In the genomic region with DNA sequence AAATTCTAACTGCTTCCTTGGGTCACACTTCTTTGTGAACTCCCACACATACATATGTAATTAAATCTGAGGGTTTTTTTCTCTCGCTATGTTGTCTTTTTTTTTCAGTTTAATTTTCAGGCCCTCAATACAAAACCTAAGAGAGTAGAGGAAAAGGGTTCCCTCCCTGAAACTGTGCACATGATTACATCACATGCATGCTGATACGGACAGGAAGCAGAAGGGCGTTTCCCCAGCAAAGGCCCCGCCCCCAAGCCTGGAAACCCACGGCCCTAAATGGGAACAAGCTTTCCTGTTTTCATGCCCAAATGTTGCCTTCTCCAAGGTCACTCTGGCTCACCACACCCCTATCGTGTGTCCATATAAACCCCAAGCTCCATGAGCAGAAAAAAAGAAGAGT, we compare ENCODE assay signal across 18 cellular contexts.
DNase-seq lines count a peak whose midpoint lies in the region; ATAC-seq, FAIRE-seq and TF ChIP-seq lines count a peak whose summit lies in the region.
"Had no signal": no experiment of that assay in that cellular context is flagged by ENCODE, and none has a peak within 500 bp of the region (broad histone marks: within the 10 kb centered on the region; RNA-seq: fewer than 3 reads in every experiment).

No MANE protein-coding gene starts in this region.

- no peak for TF ChIP-seq EP300 in A549 (IDR thresholded peaks at IDR 0.05)

- WGBS in A549 (ENCODE audit: missing lambda C conversion rate) = 19% methylated on average over 6 of the region's 6 CpGs
- 90% methylated on average over 4 to 6 of the region's 6 CpGs for WGBS in endodermal cell (ENCODE audit: insufficient coverage in 1 of 2, insufficient read length in 1 of 2), 2 experiments

- no peak for TF ChIP-seq RAD21 in A549 (conservative IDR thresholded peaks at IDR 0.05 in 1 of 2, IDR thresholded peaks at IDR 0.05 in 1 of 2)

- intact Hi-C loops in kidney (cut with DNase I) = no loop called here

- H3K27me3 Mint-ChIP-seq in endodermal cell (ENCODE audit: insufficient read depth) (no peaks in the 10 kb centered on the region), osteocyte (ENCODE audit: unreplicated experiment) (peaks cover 10% of the 10 kb centered on the region)
- peaks cover 3% of the 10 kb centered on the region for H3K27me3 Mint-ChIP-seq in activated CD8-positive, alpha-beta T cell treated with anti-CD3 and anti-CD28 coated beads, Interleukin-2, amount 10 ng/mL, durations not matched to agents 7 days and 5 days (ENCODE audit: low read depth)
- H3K27me3 Mint-ChIP-seq: IgD-negative memory B cell had no signal

- H3K36me3 ChIP-seq in endodermal cell (ENCODE audit: control insufficient read depth, insufficient read depth, low read length) = no peaks in the 10 kb centered on the region
- H3K36me3 ChIP-seq in kidney (ENCODE audit: control insufficient read depth in 1 of 2, insufficient read depth in 2 of 2, low read length in 2 of 2) = no peaks in the 10 kb centered on the region

- no peak for DNase-seq in A549 (ENCODE audit: low read depth in 1 of 2, low spot score in 1 of 2)
- peak; percentile 55 for DNase-seq in OCI-M1 (lab: John Stamatoyannopoulos, UW)
- peak; percentile 13 for DNase-seq in endodermal cell
- DNase-seq in osteocyte (ENCODE audit: extremely low spot score, unreplicated experiment) = peak; percentile 42
- DNase-seq in activated CD8-positive, alpha-beta T cell treated with anti-CD3 and anti-CD28 coated beads, Interleukin-2, amount 10 ng/mL, durations not matched to agents 7 days and 5 days = no peak
- DNase-seq in kidney = no peak
- DNase-seq: Caco-2; CD4-positive, alpha-beta T cell; H9 had no signal

- H3K4me1 Mint-ChIP-seq in endodermal cell (peaks cover 3% of the 10 kb centered on the region), osteocyte (ENCODE audit: unreplicated experiment) (no peaks in the 10 kb centered on the region)
- H3K4me1 Mint-ChIP-seq in activated CD8-positive, alpha-beta T cell treated with anti-CD3 and anti-CD28 coated beads, Interleukin-2, amount 10 ng/mL, durations not matched to agents 7 days and 5 days (ENCODE audit: low read depth) = no peaks in the 10 kb centered on the region
- H3K4me1 Mint-ChIP-seq: H9, IgD-negative memory B cell had no signal

- no peak for TF ChIP-seq CTCF in A549 (IDR thresholded peaks at IDR 0.05)
- TF ChIP-seq CTCF in endodermal cell (conservative IDR thresholded peaks at IDR 0.05) = no peak
- no peak for TF ChIP-seq CTCF in osteocyte (IDR thresholded peaks at IDR 0.05)
- TF ChIP-seq CTCF in kidney (IDR thresholded peaks at IDR 0.05; ENCODE audit: borderline replicate concordance, extremely low read depth, insufficient read depth) = no peak

- no peak for TF ChIP-seq POLR2A in A549 (IDR thresholded peaks at IDR 0.05; ENCODE audit: low read length)

- no peak overlapping the region for H3K9ac ChIP-seq in endodermal cell (ENCODE audit: extremely low read depth, low read length, poor library complexity, severe bottlenecking)
- no peak overlapping the region for H3K9ac ChIP-seq in kidney (ENCODE audit: low read length in 2 of 2)

- H3K27ac ChIP-seq in A549 = no peak overlapping the region
- no peak overlapping the region for H3K27ac ChIP-seq in endodermal cell (ENCODE audit: low read depth, low read length)
- no peak overlapping the region for H3K27ac ChIP-seq in kidney (ENCODE audit: low read depth in 2 of 2, low read length in 2 of 2)
- H3K27ac ChIP-seq: 22Rv1, C4-2B had no signal

- no peak overlapping the region for H3K27ac Mint-ChIP-seq in endodermal cell
- H3K27ac Mint-ChIP-seq in osteocyte (ENCODE audit: unreplicated experiment) = no peak overlapping the region
- H3K27ac Mint-ChIP-seq in activated CD8-positive, alpha-beta T cell treated with anti-CD3 and anti-CD28 coated beads, Interleukin-2, amount 10 ng/mL, durations not matched to agents 7 days and 5 days = no peak overlapping the region
- H3K27ac Mint-ChIP-seq: CD4-positive, alpha-beta T cell; GM23338; H9; IgD-negative memory B cell had no signal

- H3K4me2 ChIP-seq in A549 = 0 out of 3 replicates have a peak overlapping the region, but pooled peaks have one; percentile 7
- H3K4me2 ChIP-seq: GM23338 had no signal

- H3K36me3 Mint-ChIP-seq in endodermal cell (ENCODE audit: low read depth) (no peaks in the 10 kb centered on the region), osteocyte (ENCODE audit: unreplicated experiment) (no peaks in the 10 kb centered on the region)
- no peaks in the 10 kb centered on the region for H3K36me3 Mint-ChIP-seq in activated CD8-positive, alpha-beta T cell treated with anti-CD3 and anti-CD28 coated beads, Interleukin-2, amount 10 ng/mL, durations not matched to agents 7 days and 5 days (ENCODE audit: low read depth)
- H3K36me3 Mint-ChIP-seq: IgD-negative memory B cell had no signal

- ATAC-seq in A549 = no peak
- no peak for ATAC-seq in activated CD8-positive, alpha-beta T cell treated with anti-CD3 and anti-CD28 coated beads, Interleukin-2, amount 10 ng/mL, durations not matched to agents 7 days and 5 days
- no peak for ATAC-seq in GM18868 (IDR thresholded peaks at IDR 0.05; ENCODE audit: unreplicated experiment)
- ATAC-seq: GM23338, HepG2 had no signal

- no peak overlapping the region for H3K4me3 Mint-ChIP-seq in endodermal cell
- no peak overlapping the region for H3K4me3 Mint-ChIP-seq in osteocyte (ENCODE audit: unreplicated experiment)
- no peak overlapping the region for H3K4me3 Mint-ChIP-seq in activated CD8-positive, alpha-beta T cell treated with anti-CD3 and anti-CD28 coated beads, Interleukin-2, amount 10 ng/mL, durations not matched to agents 7 days and 5 days
- H3K4me3 Mint-ChIP-seq: CD4-positive, alpha-beta T cell; GM23338; H9; IgD-negative memory B cell had no signal

- H3K9me3 Mint-ChIP-seq in endodermal cell (peaks cover 17% of the 10 kb centered on the region), osteocyte (ENCODE audit: unreplicated experiment) (peaks cover 10% of the 10 kb centered on the region)
- H3K9me3 Mint-ChIP-seq in activated CD8-positive, alpha-beta T cell treated with anti-CD3 and anti-CD28 coated beads, Interleukin-2, amount 10 ng/mL, durations not matched to agents 7 days and 5 days (ENCODE audit: insufficient read depth) = no peaks in the 10 kb centered on the region

- H3K4me3 ChIP-seq in A549 = no peak overlapping the region
- H3K4me3 ChIP-seq in endodermal cell (ENCODE audit: low read length) = no peak overlapping the region
- no peak overlapping the region for H3K4me3 ChIP-seq in kidney (ENCODE audit: low read length in 2 of 2)
- H3K4me3 ChIP-seq: GM23338 had no signal

- CTCF ChIA-PET in A549 (lab: Yijun Ruan, JAX) = interaction anchor here (0.9 kb wide), 1 partner anchor 8 kb away, joined by 4 read pairs; no protein-coding TSS in a partner anchor
- CTCF ChIA-PET in activated CD8-positive, alpha-beta T cell treated with anti-CD3 and anti-CD28 coated beads, Interleukin-2, amount 10 ng/mL, durations not matched to agents 7 days and 5 days (lab: Charles Lee) = no interaction called here

- POLR2A ChIA-PET in A549 (lab: Yijun Ruan, JAX) = no interaction called here
- POLR2A ChIA-PET in activated CD8-positive, alpha-beta T cell treated with anti-CD3 and anti-CD28 coated beads, Interleukin-2, amount 10 ng/mL, durations not matched to agents 7 days and 5 days (lab: Charles Lee) = no interaction called here

- H3K27me3 ChIP-seq in endodermal cell (ENCODE audit: control insufficient read depth, insufficient read depth, low read length, poor library complexity, severe bottlenecking) = no peaks in the 10 kb centered on the region

- H3K9me3 ChIP-seq in A549 (peaks cover 4% of the 10 kb centered on the region; the same call in 1 of the 3 replicates), endodermal cell (ENCODE audit: control insufficient read depth, low read length) (no peaks in the 10 kb centered on the region), kidney (ENCODE audit: control insufficient read depth in 1 of 2, low read length in 2 of 2) (no peaks in the 10 kb centered on the region)
- H3K9me3 ChIP-seq: Caco-2 had no signal

- FAIRE-seq in A549 (lab: Jason Lieb, UNC) (no peak), kidney (lab: Jason Lieb, UNC) (no peak)
- FAIRE-seq: D721Med, G401.6, GM12891, HepG2 had no signal

- H3K4me1 ChIP-seq in A549 (no peaks in the 10 kb centered on the region), endodermal cell (ENCODE audit: control insufficient read depth, insufficient read depth, low read length) (no peaks in the 10 kb centered on the region), kidney (ENCODE audit: control insufficient read depth in 1 of 2, insufficient read depth in 1 of 2, low read depth in 1 of 2, low read length in 2 of 2) (no peaks in the 10 kb centered on the region)
- H3K4me1 ChIP-seq: Caco-2 had no signal

TF ChIP-seq in A549, 52 proteins besides CTCF, POLR2A, EP300 and RAD21 (continues in another document):
- TF ChIP-seq, protein P1, sequence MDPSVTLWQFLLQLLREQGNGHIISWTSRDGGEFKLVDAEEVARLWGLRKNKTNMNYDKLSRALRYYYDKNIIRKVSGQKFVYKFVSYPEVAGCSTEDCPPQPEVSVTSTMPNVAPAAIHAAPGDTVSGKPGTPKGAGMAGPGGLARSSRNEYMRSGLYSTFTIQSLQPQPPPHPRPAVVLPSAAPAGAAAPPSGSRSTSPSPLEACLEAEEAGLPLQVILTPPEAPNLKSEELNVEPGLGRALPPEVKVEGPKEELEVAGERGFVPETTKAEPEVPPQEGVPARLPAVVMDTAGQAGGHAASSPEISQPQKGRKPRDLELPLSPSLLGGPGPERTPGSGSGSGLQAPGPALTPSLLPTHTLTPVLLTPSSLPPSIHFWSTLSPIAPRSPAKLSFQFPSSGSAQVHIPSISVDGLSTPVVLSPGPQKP (IDR thresholded peaks at IDR 0.05; ENCODE audit: low read depth, low read length) = no peak
- TF ChIP-seq GATA3 (IDR thresholded peaks at IDR 0.05; ENCODE audit: borderline replicate concordance) (no peak), HOXB5 (CRISPR knock-in tag; IDR thresholded peaks at IDR 0.05) (no peak), RNF2 (IDR thresholded peaks at IDR 0.05; ENCODE audit: borderline replicate concordance, low read depth) (no peak), ESRRA (IDR thresholded peaks at IDR 0.05; ENCODE audit: borderline replicate concordance, low read length) (no peak), NPAS2 (CRISPR knock-in tag; IDR thresholded peaks at IDR 0.05; ENCODE audit: borderline replicate concordance) (no peak), TFCP2L1 (CRISPR knock-in tag; IDR thresholded peaks at IDR 0.05) (no peak), JUN (IDR thresholded peaks at IDR 0.05) (no peak), ZSCAN20 (CRISPR knock-in tag; IDR thresholded peaks at IDR 0.05) (no peak), RCOR1 (IDR thresholded peaks at IDR 0.05; ENCODE audit: low read depth, low read length) (no peak), HOXA7 (CRISPR knock-in tag; IDR thresholded peaks at IDR 0.05) (no peak), TP53 (CRISPR knock-in tag; IDR thresholded peaks at IDR 0.05) (no peak), MAFK (IDR thresholded peaks at IDR 0.05; ENCODE audit: partially characterized antibody) (no peak)

Comparison
In these comparisons a context has a peak if more than half of its experiments do, and no peak if none do; other contexts are left out.
1. DNase-seq: peak in OCI-M1 (single experiment), endodermal cell (single experiment) and osteocyte (single experiment); none in A549 (0 of 2), activated CD8-positive, alpha-beta T cell treated with anti-CD3 and anti-CD28 coated beads, Interleukin-2, amount 10 ng/mL, durations not matched to agents 7 days and 5 days (single experiment) and kidney (single experiment).